Comparison of ENCODE assay signal across 25 cellular contexts in the genomic region with DNA sequence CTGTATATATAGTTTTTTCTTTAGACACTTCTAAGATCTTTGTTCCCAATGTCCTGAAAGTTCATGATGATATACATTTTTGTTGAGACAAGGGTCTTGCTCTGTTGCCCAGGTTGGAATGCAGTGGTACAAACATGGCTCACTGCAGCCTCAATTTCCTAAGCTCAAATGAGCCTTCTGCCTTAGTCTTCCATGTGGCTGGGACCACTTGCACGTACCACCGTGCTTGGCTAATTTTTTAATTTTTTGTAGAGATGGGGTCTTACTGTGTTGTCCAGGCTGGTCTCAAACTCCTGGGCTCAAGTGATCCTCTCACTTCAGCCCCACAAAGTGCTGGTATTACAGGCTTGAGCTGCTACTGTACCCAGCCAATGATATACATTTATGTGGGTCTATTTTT.
A peak's percentile ranks its signal among the peaks of the same experiment; 100 is the strongest.
DNase-seq lines count a peak whose midpoint lies in the region; ATAC-seq, FAIRE-seq and TF ChIP-seq lines count a peak whose summit lies in the region.
"Had no signal": no experiment of that assay in that cellular context is flagged by ENCODE, and none has a peak within 500 bp of the region (broad histone marks: within the 10 kb centered on the region; RNA-seq: fewer than 3 reads in every experiment).

No MANE protein-coding gene starts in this region.

- H3K4me3 ChIP-seq in HEK293 (ENCODE audit: low read depth, low read length): no peak overlapping the region
- no peak overlapping the region for H3K4me3 ChIP-seq in K562
- H3K4me3 ChIP-seq: A549; BLaER1 treated with 17β-estradiol and CSF1 and Interleukin-3, amounts not matched to agents 10 nM and 100 nM; GM12878 had no signal

- no peak for DNase-seq in WTC11 (ENCODE audit: low spot score)
- DNase-seq in K562 (ENCODE audit: extremely low read depth in 1 of 4, low spot score in 3 of 4): no peak
- no peak for DNase-seq in stimulated activated naive CD8-positive, alpha-beta T cell treated with anti-CD3 and anti-CD28 coated beads, Interleukin-15, amount 100 ng/mL, for 72 hours
- DNase-seq: AML-193; CD4-positive, alpha-beta T cell; CD8-positive, alpha-beta memory T cell; COR-L47; DMS 273 treated with DMSO at 0.1 percent for 48 hours; DMS153; DMS53; DMS79; DND-41; EL; GDM1 had no signal

- no peaks in the 10 kb centered on the region for H4K20me1 ChIP-seq in K562 (replicated peaks; ENCODE audit: control insufficient read depth, insufficient read depth, low read length)
- H4K20me1 ChIP-seq: BLaER1 treated with 17β-estradiol and CSF1 and Interleukin-3, amounts not matched to agents 10 nM and 100 nM had no signal

- POLR2A ChIA-PET in HEK293 (lab: Yijun Ruan, JAX): interaction anchor here (0.6 kb wide), 1 partner anchor 8 kb away, joined by 4 read pairs; no protein-coding TSS in a partner anchor
- POLR2A ChIA-PET in WTC11 (lab: Charles Lee): no interaction called here
- POLR2A ChIA-PET in K562 (lab: Yijun Ruan, JAX): no interaction called here

- TF ChIP-seq RAD21 in K562 (CRISPR knock-in tag; conservative IDR thresholded peaks at IDR 0.05 in 1 of 2, IDR thresholded peaks at IDR 0.05 in 1 of 2): no peak

- H3K4me2 ChIP-seq in K562 (ENCODE audit: insufficient read depth, low read length): no peak overlapping the region
- H3K4me2 ChIP-seq: A549; BLaER1 treated with 17β-estradiol and CSF1 and Interleukin-3, amounts not matched to agents 10 nM and 100 nM had no signal

- TF ChIP-seq EP300 in K562 (IDR thresholded peaks at IDR 0.05; ENCODE audit: low read length): no peak

- 14% methylated on average over 2 of the region's 2 CpGs for WGBS in K562 (ENCODE audit: insufficient coverage, low coverage, missing lambda C conversion rate)

- no peaks in the 10 kb centered on the region for H3K36me3 Mint-ChIP-seq in WTC11
- H3K36me3 Mint-ChIP-seq: CD8-positive, alpha-beta memory T cell had no signal

- H3K9me3 ChIP-seq in HEK293 (ENCODE audit: control insufficient read depth, insufficient read depth, low read depth, low read length) (no peaks in the 10 kb centered on the region), K562 (replicated peaks; ENCODE audit: control insufficient read depth, insufficient read depth, low read depth, low read length) (no peaks in the 10 kb centered on the region)
- H3K9me3 ChIP-seq: A549; BLaER1 treated with 17β-estradiol and CSF1 and Interleukin-3, amounts not matched to agents 10 nM and 100 nM had no signal

- no peak overlapping the region for H3K9ac ChIP-seq in K562 (ENCODE audit: insufficient read depth in 1 of 2, low read depth in 2 of 2, low read length in 2 of 2)
- H3K9ac ChIP-seq: BLaER1 treated with 17β-estradiol and CSF1 and Interleukin-3, amounts not matched to agents 10 nM and 100 nM had no signal

- in situ Hi-C loops in K562 (cut with MboI): no loop called here

- no peaks in the 10 kb centered on the region for H3K4me1 Mint-ChIP-seq in WTC11
- H3K4me1 Mint-ChIP-seq in stimulated activated naive CD8-positive, alpha-beta T cell treated with anti-CD3 and anti-CD28 coated beads, Interleukin-15, amount 100 ng/mL, for 72 hours: no peaks in the 10 kb centered on the region
- H3K4me1 Mint-ChIP-seq: CD8-positive, alpha-beta memory T cell had no signal

- no peaks in the 10 kb centered on the region for H3K27me3 ChIP-seq in K562 (ENCODE audit: control insufficient read depth in 2 of 2, insufficient read depth in 2 of 2, low read length in 2 of 2)
- H3K27me3 ChIP-seq: BLaER1 treated with 17β-estradiol and CSF1 and Interleukin-3, amounts not matched to agents 10 nM and 100 nM had no signal

- BruUV-seq in K562 (replicated peaks; lab: Mats Ljungman, UMichigan): no TSS peak

- H3K36me3 ChIP-seq in HEK293 (ENCODE audit: control insufficient read depth in 2 of 2, insufficient read depth in 1 of 2, low read length in 2 of 2) (no peaks in the 10 kb centered on the region), K562 (ENCODE audit: control insufficient read depth, insufficient read depth, low read length) (no peaks in the 10 kb centered on the region)
- H3K36me3 ChIP-seq: BLaER1 treated with 17β-estradiol and CSF1 and Interleukin-3, amounts not matched to agents 10 nM and 100 nM had no signal

- no peak overlapping the region for H3K27ac Mint-ChIP-seq in WTC11
- no peak overlapping the region for H3K27ac Mint-ChIP-seq in stimulated activated naive CD8-positive, alpha-beta T cell treated with anti-CD3 and anti-CD28 coated beads, Interleukin-15, amount 100 ng/mL, for 72 hours
- H3K27ac Mint-ChIP-seq: B cell; CD4-positive, alpha-beta T cell; CD8-positive, alpha-beta memory T cell had no signal

- H2AFZ ChIP-seq in K562 (ENCODE audit: low read depth, low read length): no peak overlapping the region

- FAIRE-seq in K562 (lab: Jason Lieb, UNC): no peak
- FAIRE-seq: GM12878, GM12892, GM18507, GM19239 had no signal

- intact Hi-C loops in K562 (cut with micrococcal nuclease): no loop called here

- no peak for TF ChIP-seq CTCF in HEK293 (tag by site-specific recombination; IDR thresholded peaks at IDR 0.05)
- TF ChIP-seq CTCF in WTC11 (IDR thresholded peaks at IDR 0.05): no peak
- TF ChIP-seq CTCF in K562 (IDR thresholded peaks at IDR 0.05 in 2 of 3, conservative IDR thresholded peaks at IDR 0.05 in 1 of 3; ENCODE audit: insufficient read depth in 2 of 3, low read depth in 1 of 3, low read length in 3 of 3): no peak

- no peaks in the 10 kb centered on the region for H3K9me3 Mint-ChIP-seq in WTC11
- H3K9me3 Mint-ChIP-seq in stimulated activated naive CD8-positive, alpha-beta T cell treated with anti-CD3 and anti-CD28 coated beads, Interleukin-15, amount 100 ng/mL, for 72 hours: no peaks in the 10 kb centered on the region
- H3K9me3 Mint-ChIP-seq: CD4-positive, alpha-beta T cell; CD8-positive, alpha-beta memory T cell had no signal

- no peaks in the 10 kb centered on the region for H3K4me1 ChIP-seq in HEK293 (ENCODE audit: control insufficient read depth, insufficient read depth, low read length)
- no peaks in the 10 kb centered on the region; a peak in 1 of 5 replicates for H3K4me1 ChIP-seq in K562 (replicated peaks in 1 of 2; ENCODE audit: control insufficient read depth in 2 of 2, insufficient read depth in 2 of 2, low read length in 2 of 2)
- H3K4me1 ChIP-seq: A549 had no signal

- ATAC-seq in WTC11: no peak
- ATAC-seq in K562: no peak
- ATAC-seq in HG03280 (IDR thresholded peaks at IDR 0.05; ENCODE audit: unreplicated experiment): no peak
- ATAC-seq in stimulated activated naive CD8-positive, alpha-beta T cell treated with anti-CD3 and anti-CD28 coated beads, Interleukin-15, amount 100 ng/mL, for 72 hours: no peak
- ATAC-seq: A549, GM12878 had no signal

- H3K4me3 Mint-ChIP-seq in WTC11: no peak overlapping the region
- H3K4me3 Mint-ChIP-seq in stimulated activated naive CD8-positive, alpha-beta T cell treated with anti-CD3 and anti-CD28 coated beads, Interleukin-15, amount 100 ng/mL, for 72 hours: no peak overlapping the region
- H3K4me3 Mint-ChIP-seq: B cell; CD4-positive, alpha-beta T cell; CD8-positive, alpha-beta memory T cell had no signal

- H3K27ac ChIP-seq in HEK293 (ENCODE audit: extremely low read depth, low read depth, low read length): no peak overlapping the region
- H3K27ac ChIP-seq in K562 (ENCODE audit: extremely low read depth, low read depth, low read length): no peak overlapping the region
- H3K27ac ChIP-seq: 22Rv1; A549; BLaER1 treated with 17β-estradiol and CSF1 and Interleukin-3, amounts not matched to agents 10 nM and 100 nM; C4-2B had no signal

- no peak for TF ChIP-seq POLR2A in K562 (conservative IDR thresholded peaks at IDR 0.05)

- H3K79me2 ChIP-seq in K562 (ENCODE audit: control insufficient read depth, insufficient read depth, low read length): no peaks in the 10 kb centered on the region

- H3K27me3 Mint-ChIP-seq in WTC11 (ENCODE audit: low read depth): no peaks in the 10 kb centered on the region
- H3K27me3 Mint-ChIP-seq in stimulated activated naive CD8-positive, alpha-beta T cell treated with anti-CD3 and anti-CD28 coated beads, Interleukin-15, amount 100 ng/mL, for 72 hours: no peaks in the 10 kb centered on the region
- H3K27me3 Mint-ChIP-seq: B cell; CD4-positive, alpha-beta T cell had no signal

- no peaks in the 10 kb centered on the region for H3K9me1 ChIP-seq in K562 (ENCODE audit: control insufficient read depth, insufficient read depth, low read length)

- CTCF ChIA-PET in HEK293 (lab: Yijun Ruan, JAX): no interaction called here
- CTCF ChIA-PET in WTC11 (lab: Charles Lee): no interaction called here
- CTCF ChIA-PET in K562 (lab: Yijun Ruan, JAX; ENCODE audit: low intra/inter-chr PET ratio): no interaction called here

TF ChIP-seq in HEK293, 187 proteins besides CTCF, POLR2A, EP300 and RAD21:
- peak; percentile 97 for TF ChIP-seq ZNF121 (tag by site-specific recombination; IDR thresholded peaks at IDR 0.05)
- no peak for TF ChIP-seq KLF7 (tag by site-specific recombination; IDR thresholded peaks at IDR 0.05; ENCODE audit: borderline replicate concordance)

TF ChIP-seq in WTC11, 78 proteins besides CTCF, POLR2A, EP300 and RAD21:
- no peak for TF ChIP-seq ZBTB21 (CRISPR knock-in tag; IDR thresholded peaks at IDR 0.05; ENCODE audit: borderline replicate concordance)
- TF ChIP-seq ZNF121 (CRISPR knock-in tag; IDR thresholded peaks at IDR 0.05): peak; percentile 14; the same call in 1 of the 2 replicates

TF ChIP-seq in K562, 482 proteins besides CTCF, POLR2A, EP300 and RAD21:
- TF ChIP-seq ZNF121 (CRISPR knock-in tag; conservative IDR thresholded peaks at IDR 0.05) (peak; percentile 93), MTA3 (IDR thresholded peaks at IDR 0.05; ENCODE audit: borderline replicate concordance) (no peak)
TF ChIP-seq in K562: peak in this region for 1.

Comparison
In these comparisons a context has a peak if more than half of its experiments do, and no peak if none do; other contexts are left out.
1. Of the 44 proteins assayed by ChIP-seq in both K562 and HEK293: peak only in K562: none; only in HEK293: none; in both: ZNF121; in neither: 43.